1 cellular context compared by ENCODE assay signal in the genomic region with DNA sequence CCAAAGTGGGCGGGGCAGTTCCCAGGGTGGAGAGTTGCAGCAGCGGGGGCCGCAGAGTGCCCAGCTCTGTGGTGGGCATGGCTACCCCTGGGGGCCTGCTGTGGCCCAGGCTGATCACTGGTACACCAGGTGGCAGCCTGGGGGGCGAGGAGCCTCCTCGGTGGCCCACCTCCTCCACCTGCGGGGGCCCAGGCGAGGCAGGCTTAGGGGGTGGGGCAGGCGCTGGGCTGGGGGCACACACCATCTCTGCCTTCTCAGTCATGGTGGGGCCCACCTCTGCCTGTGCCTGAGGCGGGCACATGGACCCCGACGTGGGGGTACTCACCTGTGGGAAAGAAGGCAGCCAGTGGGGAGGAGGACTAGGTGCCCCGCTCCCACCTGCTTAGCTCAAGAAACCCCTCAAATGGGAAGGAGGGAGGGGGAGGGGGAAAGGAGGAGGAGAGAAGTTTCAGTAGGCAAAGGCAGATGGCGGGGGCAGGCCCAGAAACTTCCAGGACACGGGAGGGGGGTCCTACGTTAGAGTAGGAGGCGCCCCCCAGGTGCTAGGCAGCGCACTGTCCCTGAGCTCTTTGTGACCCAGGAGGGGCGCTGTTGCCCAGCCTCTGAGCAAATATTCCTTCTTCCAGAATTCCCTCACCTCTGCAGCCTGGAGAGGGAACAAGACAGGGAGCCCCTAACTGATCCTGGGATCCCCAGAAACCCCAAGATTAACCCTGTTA.
TF ChIP-seq lines count a peak whose summit lies in the region.

No MANE protein-coding gene starts in this region.

TF ChIP-seq in liver, 16 proteins besides CTCF, POLR2A, EP300 and RAD21 (continued from another document):
- TF ChIP-seq, protein P1, sequence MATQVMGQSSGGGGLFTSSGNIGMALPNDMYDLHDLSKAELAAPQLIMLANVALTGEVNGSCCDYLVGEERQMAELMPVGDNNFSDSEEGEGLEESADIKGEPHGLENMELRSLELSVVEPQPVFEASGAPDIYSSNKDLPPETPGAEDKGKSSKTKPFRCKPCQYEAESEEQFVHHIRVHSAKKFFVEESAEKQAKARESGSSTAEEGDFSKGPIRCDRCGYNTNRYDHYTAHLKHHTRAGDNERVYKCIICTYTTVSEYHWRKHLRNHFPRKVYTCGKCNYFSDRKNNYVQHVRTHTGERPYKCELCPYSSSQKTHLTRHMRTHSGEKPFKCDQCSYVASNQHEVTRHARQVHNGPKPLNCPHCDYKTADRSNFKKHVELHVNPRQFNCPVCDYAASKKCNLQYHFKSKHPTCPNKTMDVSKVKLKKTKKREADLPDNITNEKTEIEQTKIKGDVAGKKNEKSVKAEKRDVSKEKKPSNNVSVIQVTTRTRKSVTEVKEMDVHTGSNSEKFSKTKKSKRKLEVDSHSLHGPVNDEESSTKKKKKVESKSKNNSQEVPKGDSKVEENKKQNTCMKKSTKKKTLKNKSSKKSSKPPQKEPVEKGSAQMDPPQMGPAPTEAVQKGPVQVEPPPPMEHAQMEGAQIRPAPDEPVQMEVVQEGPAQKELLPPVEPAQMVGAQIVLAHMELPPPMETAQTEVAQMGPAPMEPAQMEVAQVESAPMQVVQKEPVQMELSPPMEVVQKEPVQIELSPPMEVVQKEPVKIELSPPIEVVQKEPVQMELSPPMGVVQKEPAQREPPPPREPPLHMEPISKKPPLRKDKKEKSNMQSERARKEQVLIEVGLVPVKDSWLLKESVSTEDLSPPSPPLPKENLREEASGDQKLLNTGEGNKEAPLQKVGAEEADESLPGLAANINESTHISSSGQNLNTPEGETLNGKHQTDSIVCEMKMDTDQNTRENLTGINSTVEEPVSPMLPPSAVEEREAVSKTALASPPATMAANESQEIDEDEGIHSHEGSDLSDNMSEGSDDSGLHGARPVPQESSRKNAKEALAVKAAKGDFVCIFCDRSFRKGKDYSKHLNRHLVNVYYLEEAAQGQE (IDR thresholded peaks at IDR 0.05): no peak
- TF ChIP-seq ZBTB33 (IDR thresholded peaks at IDR 0.05): no peak
- no peak for TF ChIP-seq HNF4G (IDR thresholded peaks at IDR 0.05)
- no peak for TF ChIP-seq ATF3 (IDR thresholded peaks at IDR 0.05)
- TF ChIP-seq EGR1 (IDR thresholded peaks at IDR 0.05; ENCODE audit: low read depth in 2 of 2): no peak
- TF ChIP-seq MAX (IDR thresholded peaks at IDR 0.05): no peak
